ENCODE assay signal across 14 cellular contexts in genomic region chr12:123111498-123112165, GRCh38. TPM values are rescaled to one million over a fixed set of nuclear protein-coding genes. Genes with fewer than 3 reads are reported as not detected.
A peak's percentile ranks its signal among the peaks of the same experiment; 100 is the strongest.
DNase-seq lines count a peak whose midpoint lies in the region; ATAC-seq and TF ChIP-seq lines count a peak whose summit lies in the region.
"Had no signal": no experiment of that assay in that cellular context is flagged by ENCODE, and none has a peak within 500 bp of the region (broad histone marks: within the 10 kb centered on the region; RNA-seq: fewer than 3 reads in every experiment).

No MANE protein-coding gene starts in this region.

- ATAC-seq in left ventricle myocardium superior (no peak), natural killer cell (peak; percentile 51 to 88 (median 73)), HG03175 (IDR thresholded peaks at IDR 0.05; ENCODE audit: unreplicated experiment) (no peak)

- H3K9me3 ChIP-seq in left ventricle myocardium inferior (replicated peaks) = no peaks in the 10 kb centered on the region
- H3K9me3 ChIP-seq: tibial artery had no signal

- H3K27me3 ChIP-seq in left ventricle myocardium inferior (ENCODE audit: low read depth) (no peaks in the 10 kb centered on the region), brain microvascular endothelial cell (replicated peaks) (no peaks in the 10 kb centered on the region)
- H3K27me3 ChIP-seq: tibial artery had no signal

- peaks cover 48 to 58% of the 10 kb centered on the region in 2 donors for H3K4me1 Mint-ChIP-seq in natural killer cell

- H3K4me3 Mint-ChIP-seq in natural killer cell = peak overlapping the region; percentile 70

- in situ Hi-C loops in brain microvascular endothelial cell (cut with HindIII; ENCODE audit: low pct_ligation_motif_present, low sequenced_read_pairs) = no loop called here

- intact Hi-C loops in left ventricle myocardium inferior (cut with micrococcal nuclease) (no loop called here), left ventricle myocardium superior (cut with micrococcal nuclease) (no loop called here), natural killer cell (cut with micrococcal nuclease) (loop anchor here (5.0 kb wide), 1 partner anchor 121 kb away; the partner anchor contains the start of genes MPHOSPH9 and MTRFR)

- H3K27ac Mint-ChIP-seq in natural killer cell = peak overlapping the region; percentile 83 to 92

- DNase-seq in left ventricle myocardium inferior (no peak), left ventricle myocardium superior (no peak), brain microvascular endothelial cell (peak; percentile 80), natural killer cell (peak; percentile 53), NCI-H446 (lab: John Stamatoyannopoulos, UW) (no peak), kidney glomerular epithelial cell (lab: John Stamatoyannopoulos, UW) (no peak), OCI-M2 (lab: John Stamatoyannopoulos, UW; ENCODE audit: unreplicated experiment) (no peak)
- DNase-seq: amniotic stem cell; DMS79 treated with DMSO at 0.1 percent for 48 hours; midbrain; OCI-M1; stimulated activated CD4-positive, alpha-beta T cell treated with anti-CD3 and anti-CD28 coated beads, Interleukin-4, amount 100 ng/mL, for 4 hours; tibial artery had no signal

- H3K36me3 Mint-ChIP-seq in natural killer cell = no peaks in the 10 kb centered on the region

- H3K4me3 ChIP-seq in left ventricle myocardium inferior (no peak overlapping the region), brain microvascular endothelial cell (ENCODE audit: low read depth, low read length) (no peak overlapping the region)
- H3K4me3 ChIP-seq: tibial artery had no signal

- no peaks in the 10 kb centered on the region for H3K27me3 Mint-ChIP-seq in natural killer cell (ENCODE audit: low read depth in 2 of 2)

- H3K9me3 Mint-ChIP-seq in natural killer cell = no peaks in the 10 kb centered on the region

- H3K27ac ChIP-seq in left ventricle myocardium inferior (replicated peaks) = peak overlapping the region; percentile 50
- peak overlapping the region; percentile 68 for H3K27ac ChIP-seq in brain microvascular endothelial cell
- H3K27ac ChIP-seq: tibial artery had no signal

- H3K4me1 ChIP-seq in left ventricle myocardium inferior = peaks cover 99% of the 10 kb centered on the region

- TF ChIP-seq CTCF in left ventricle myocardium inferior (IDR thresholded peaks at IDR 0.05; ENCODE audit: borderline replicate concordance) (no peak), brain microvascular endothelial cell (IDR thresholded peaks at IDR 0.05; ENCODE audit: low read depth, low read length, missing control alignments) (no peak), natural killer cell (IDR thresholded peaks at IDR 0.05) (no peak)

- H3K36me3 ChIP-seq in left ventricle myocardium inferior (peaks cover 4% of the 10 kb centered on the region), brain microvascular endothelial cell (replicated peaks) (no peaks in the 10 kb centered on the region)

RNA-seq across cellular contexts. Expression of gene PITPNM2, which starts 39.3 kb away (rescaled TPM):
- 18.4 TPM for total RNA-seq in left ventricle myocardium inferior
- total RNA-seq in left ventricle myocardium superior = 20.8 TPM
- total RNA-seq in natural killer cell = 10 to 100 TPM; 38.9 to 94.6 (median 42.5) TPM

Comparison
In these comparisons a context has a peak if more than half of its experiments do, and no peak if none do; other contexts are left out.
1. DNase-seq: peak in brain microvascular endothelial cell (single experiment) and natural killer cell (single experiment); none in left ventricle myocardium inferior (single experiment), left ventricle myocardium superior (single experiment), NCI-H446 (0 of 2), kidney glomerular epithelial cell (single experiment) and OCI-M2 (single experiment).
2. ATAC-seq: peak in natural killer cell (3 of 3); none in left ventricle myocardium superior (single experiment) and HG03175 (single experiment).